Comparison of ENCODE assay signal across 8 cellular contexts in the genomic region with DNA sequence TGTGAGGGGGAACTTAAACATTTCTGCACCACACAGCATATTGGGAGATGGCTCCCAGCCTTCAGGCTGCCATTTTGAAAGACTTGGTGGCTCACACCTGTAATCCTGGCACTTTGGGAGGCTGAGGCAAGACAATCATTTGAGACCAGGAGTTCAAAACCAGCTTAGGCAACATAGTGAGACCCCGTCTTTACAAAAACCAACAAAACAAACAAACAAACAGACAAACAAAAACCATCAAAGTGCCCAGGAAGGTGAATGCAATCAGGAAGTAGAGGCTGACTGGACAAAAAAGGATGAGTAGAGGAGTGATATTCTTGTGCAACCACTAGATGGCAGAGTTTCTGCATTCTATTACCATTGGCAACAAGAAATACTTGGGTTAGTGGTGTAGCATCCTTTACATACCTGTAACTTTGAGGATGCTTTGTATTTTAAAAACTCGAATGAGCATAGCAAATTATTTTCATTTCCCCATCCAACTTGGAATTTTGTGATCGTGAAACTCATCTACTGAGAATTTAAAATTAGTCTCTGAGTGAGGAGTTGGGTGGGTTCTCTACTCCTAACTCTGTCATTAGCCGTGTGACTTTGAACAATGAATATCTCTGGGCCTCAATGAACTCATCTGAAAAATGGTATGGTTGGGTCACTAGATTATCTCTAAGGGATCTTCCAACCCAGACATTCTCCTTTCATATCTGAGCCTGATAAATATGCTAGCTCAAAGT.
A peak's percentile ranks its signal among the peaks of the same experiment; 100 is the strongest.
DNase-seq lines count a peak whose midpoint lies in the region; ATAC-seq, FAIRE-seq and TF ChIP-seq lines count a peak whose summit lies in the region.

No MANE protein-coding gene starts in this region.

- no peak overlapping the region for H2BK120ac ChIP-seq in neuronal stem cell (ENCODE audit: low read depth, low read length)

- H3K4me1 ChIP-seq in neuronal stem cell (ENCODE audit: control insufficient read depth in 2 of 2, insufficient read depth in 1 of 2, low read depth in 1 of 2, low read length in 2 of 2) = peaks cover 0 to 3% of the 10 kb centered on the region in 2 donors

- H2BK5ac ChIP-seq in neuronal stem cell (ENCODE audit: low read length) = no peak overlapping the region

- H2AK5ac ChIP-seq in neuronal stem cell (ENCODE audit: low read depth, low read length) = no peak overlapping the region

- H2BK15ac ChIP-seq in neuronal stem cell (ENCODE audit: low read length) = no peak overlapping the region

- no peaks in the 10 kb centered on the region for H3K4me1 Mint-ChIP-seq in HFFc6 (ENCODE audit: low read depth)

- H3K27ac Mint-ChIP-seq in HFFc6 = no peak overlapping the region

- no peak for ATAC-seq in HG03135 (IDR thresholded peaks at IDR 0.05; ENCODE audit: unreplicated experiment)

- FAIRE-seq in A204.1 (lab: Jason Lieb, UNC) (peak; percentile 92), TTC549 (lab: Jason Lieb, UNC) (peak; percentile 26)

- peaks cover 21% of the 10 kb centered on the region for H3K27me3 Mint-ChIP-seq in HFFc6 (ENCODE audit: insufficient read depth)

- H3K4me3 Mint-ChIP-seq in HFFc6 = no peak overlapping the region

- no peaks in the 10 kb centered on the region for H3K36me3 Mint-ChIP-seq in HFFc6 (ENCODE audit: low read depth)

- WGBS in neuronal stem cell (ENCODE audit: extremely low coverage in 2 of 2, insufficient read length in 2 of 2, insufficient replicate concordance in 1 of 2), 2 donors = no CpG with 5 or more reads among the region's 4 CpGs

- H3K4ac ChIP-seq in neuronal stem cell (ENCODE audit: low read length) = no peak overlapping the region

- H3K9me3 Mint-ChIP-seq in HFFc6 = no peaks in the 10 kb centered on the region

- no peak overlapping the region for H2AFZ ChIP-seq in neuronal stem cell (ENCODE audit: low read length)

- no peak overlapping the region for H4K8ac ChIP-seq in neuronal stem cell (ENCODE audit: low read depth, low read length)

- no peak overlapping the region for H3K23ac ChIP-seq in neuronal stem cell (ENCODE audit: low read depth, low read length, poor library complexity)

- no peak overlapping the region for H3K14ac ChIP-seq in neuronal stem cell (ENCODE audit: low read length)

- no peak overlapping the region for H3K27ac ChIP-seq in neuronal stem cell (replicated peaks; ENCODE audit: low read length)

- no peaks in the 10 kb centered on the region for H3K36me3 ChIP-seq in neuronal stem cell (replicated peaks in 1 of 2; ENCODE audit: control insufficient read depth in 2 of 2, insufficient read depth in 2 of 2, low read length in 2 of 2)

- H3K79me1 ChIP-seq in neuronal stem cell (ENCODE audit: low read depth, low read length) = no peaks in the 10 kb centered on the region

- no peaks in the 10 kb centered on the region for H3K9me3 ChIP-seq in neuronal stem cell (replicated peaks in 1 of 2; ENCODE audit: control insufficient read depth in 2 of 2, insufficient read depth in 1 of 2, low read depth in 1 of 2, low read length in 2 of 2)

- DNase-seq in EH (ENCODE audit: low read depth) = peak; percentile 74
- peak; percentile 62 for DNase-seq in HFFc6
- DNase-seq in NCI-H187 treated with DMSO at 0.1 percent for 48 hours (lab: John Stamatoyannopoulos, UW) = peak; percentile 45
- DNase-seq in fibroblast of the aortic adventitia (ENCODE audit: low read depth) = peak; percentile 80
- DNase-seq in neuronal stem cell (ENCODE audit: low spot score) = peak; percentile 47

- peaks cover 0 to 20% (median 0%) of the 10 kb centered on the region in 3 experiments for H3K27me3 ChIP-seq in neuronal stem cell (ENCODE audit: control insufficient read depth in 3 of 3, insufficient read depth in 3 of 3, low read depth in 1 of 3, low read length in 3 of 3)

- no peak overlapping the region for H3K18ac ChIP-seq in neuronal stem cell (ENCODE audit: low read length)

- no peak overlapping the region for H2BK12ac ChIP-seq in neuronal stem cell (ENCODE audit: low read length)

- H3K4me2 ChIP-seq in neuronal stem cell (ENCODE audit: insufficient read depth, low read length, poor library complexity, severe bottlenecking) = no peak overlapping the region

- H3K4me3 ChIP-seq in fibroblast of the aortic adventitia (ENCODE audit: low read depth, low read length) (no peak overlapping the region), neuronal stem cell (ENCODE audit: low read length in 2 of 2) (no peak overlapping the region)

- TF ChIP-seq CTCF in HFFc6 (IDR thresholded peaks at IDR 0.05) = peak; percentile 94
- TF ChIP-seq CTCF in fibroblast of the aortic adventitia (IDR thresholded peaks at IDR 0.05; ENCODE audit: insufficient read depth, low read length) = peak; percentile 74

- H3K9ac ChIP-seq in neuronal stem cell (ENCODE audit: low read depth, low read length, poor library complexity) = no peak overlapping the region

- no peak overlapping the region for H4K91ac ChIP-seq in neuronal stem cell (ENCODE audit: low read depth, low read length, poor library complexity)
